10 cellular contexts compared by ENCODE assay signal in the genomic region with DNA sequence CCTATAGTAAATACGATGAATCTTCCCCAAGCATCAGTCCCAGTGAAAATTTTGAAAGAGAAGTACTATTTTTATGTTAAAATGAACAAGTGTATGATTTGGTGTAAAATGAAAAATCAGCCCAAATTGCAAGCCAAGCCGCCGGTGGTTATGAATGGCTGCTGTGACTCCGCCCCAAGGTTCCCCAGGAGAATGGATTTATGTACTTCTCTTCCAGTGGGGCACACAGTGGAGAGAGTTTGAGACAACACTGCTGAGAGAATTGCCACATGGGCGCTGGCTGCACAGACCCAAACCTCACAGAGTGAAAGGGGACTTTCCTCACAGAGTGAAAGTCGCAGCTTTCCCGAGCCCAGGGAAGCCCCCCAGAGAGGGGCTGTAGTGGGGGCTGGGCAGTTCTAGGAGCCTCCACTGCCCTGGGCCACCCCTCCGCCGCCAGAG. TPM values are rescaled to one million over a fixed set of nuclear protein-coding genes. Genes with fewer than 3 reads are reported as not detected.
A peak's percentile ranks its signal among the peaks of the same experiment; 100 is the strongest.
DNase-seq lines count a peak whose midpoint lies in the region; ATAC-seq and TF ChIP-seq lines count a peak whose summit lies in the region.
"Had no signal": no experiment of that assay in that cellular context is flagged by ENCODE, and none has a peak within 500 bp of the region (broad histone marks: within the 10 kb centered on the region; RNA-seq: fewer than 3 reads in every experiment).

No MANE protein-coding gene starts in this region.

- no peak overlapping the region for H2BK5ac ChIP-seq in mesendoderm (ENCODE audit: low read length)

- H3K56ac ChIP-seq in mesendoderm (ENCODE audit: low read length), result peak overlapping the region; percentile 76

- H4K5ac ChIP-seq in mesendoderm (ENCODE audit: low read length), result no peak overlapping the region

- H3K27me3 ChIP-seq in BLaER1 treated with 17β-estradiol and CSF1 and Interleukin-3, amounts not matched to agents 10 nM and 100 nM, result peaks cover 0 to 4% (median 0%) of the 10 kb centered on the region in 11 experiments; a peak in 1 of 22 replicates
- H3K27me3 ChIP-seq in mesendoderm (ENCODE audit: insufficient read depth, low read length, poor library complexity), result no peaks in the 10 kb centered on the region
- no peaks in the 10 kb centered on the region for H3K27me3 ChIP-seq in effector memory CD4-positive, alpha-beta T cell (replicated peaks; ENCODE audit: control insufficient read depth, insufficient read depth, low read length, poor library complexity, severe bottlenecking)

- H3K79me2 ChIP-seq in mesendoderm (ENCODE audit: control insufficient read depth, insufficient read depth, low read length), result no peaks in the 10 kb centered on the region

- DNase-seq in mesendoderm (no peak), left lobe of liver (ENCODE audit: low spot score) (no peak), mucosa of gallbladder (ENCODE audit: low spot score) (no peak), T-helper 2 cell (no peak)
- DNase-seq in effector memory CD4-positive, alpha-beta T cell, result no peak

- H3K79me1 ChIP-seq in mesendoderm (ENCODE audit: low read length), result no peaks in the 10 kb centered on the region

- peaks cover 0 to 34% (median 8%) of the 10 kb centered on the region in 11 experiments; a peak in 7 of 22 replicates for H3K36me3 ChIP-seq in BLaER1 treated with 17β-estradiol and CSF1 and Interleukin-3, amounts not matched to agents 10 nM and 100 nM
- no peaks in the 10 kb centered on the region for H3K36me3 ChIP-seq in mesendoderm (ENCODE audit: control insufficient read depth, insufficient read depth, low read length)
- H3K36me3 ChIP-seq in effector memory CD4-positive, alpha-beta T cell (ENCODE audit: control insufficient read depth, insufficient read depth, low read length), result no peaks in the 10 kb centered on the region
- H3K36me3 ChIP-seq: prostate gland had no signal

- H3K23ac ChIP-seq in mesendoderm (ENCODE audit: low read length), result no peak overlapping the region

- ATAC-seq in HG02642 (IDR thresholded peaks at IDR 0.05; ENCODE audit: poor library complexity, unreplicated experiment) (peak; percentile 15), left lobe of liver (no peak)

- no peak overlapping the region for H3K27ac ChIP-seq in BLaER1 treated with 17β-estradiol and CSF1 and Interleukin-3, amounts not matched to agents 10 nM and 100 nM
- H3K27ac ChIP-seq in VCaP, result peak overlapping the region; percentile 72; the same call in 1 of the 2 replicates
- H3K27ac ChIP-seq in mesendoderm (ENCODE audit: low read depth, low read length), result no peak overlapping the region
- no peak overlapping the region for H3K27ac ChIP-seq in effector memory CD4-positive, alpha-beta T cell (ENCODE audit: insufficient read depth, low read length, poor library complexity, severe bottlenecking)
- H3K27ac ChIP-seq: epithelial cell of prostate, prostate gland had no signal

- H3K4me1 ChIP-seq in BLaER1 treated with 17β-estradiol and CSF1 and Interleukin-3, amounts not matched to agents 10 nM and 100 nM, result peaks cover 0 to 24% (median 7%) of the 10 kb centered on the region in 10 experiments; a peak in 9 of 20 replicates
- no peaks in the 10 kb centered on the region for H3K4me1 ChIP-seq in mesendoderm (ENCODE audit: control insufficient read depth, low read depth, low read length)
- H3K4me1 ChIP-seq in effector memory CD4-positive, alpha-beta T cell (ENCODE audit: control insufficient read depth, insufficient read depth, low read length, poor library complexity, severe bottlenecking), result peaks cover 4% of the 10 kb centered on the region
- H3K4me1 ChIP-seq: prostate gland had no signal

- peak overlapping the region in 10 of 11 experiments; percentile 45 to 73 (median 64); a peak in 14 of 22 replicates for H3K4me2 ChIP-seq in BLaER1 treated with 17β-estradiol and CSF1 and Interleukin-3, amounts not matched to agents 10 nM and 100 nM
- no peak overlapping the region for H3K4me2 ChIP-seq in mesendoderm (ENCODE audit: low read length)

- H2BK120ac ChIP-seq in mesendoderm (ENCODE audit: low read depth, low read length), result no peak overlapping the region

- H3K4me3 ChIP-seq in BLaER1 treated with 17β-estradiol and CSF1 and Interleukin-3, amounts not matched to agents 10 nM and 100 nM, result no peak overlapping the region
- no peak overlapping the region for H3K4me3 ChIP-seq in mesendoderm (ENCODE audit: low read length)
- H3K4me3 ChIP-seq in effector memory CD4-positive, alpha-beta T cell (ENCODE audit: insufficient read depth, low read depth, low read length, poor library complexity, severe bottlenecking), result no peak overlapping the region

- H3K9me3 ChIP-seq in BLaER1 treated with 17β-estradiol and CSF1 and Interleukin-3, amounts not matched to agents 10 nM and 100 nM (replicated peaks in 1 of 11), result no peaks in the 10 kb centered on the region
- no peaks in the 10 kb centered on the region for H3K9me3 ChIP-seq in effector memory CD4-positive, alpha-beta T cell (ENCODE audit: control insufficient read depth, low read length)
- H3K9me3 ChIP-seq: prostate gland had no signal

- no peak for TF ChIP-seq CTCF in VCaP (conservative IDR thresholded peaks at IDR 0.05)

- H4K8ac ChIP-seq in mesendoderm (ENCODE audit: low read depth, low read length), result no peak overlapping the region

- H2AK5ac ChIP-seq in mesendoderm (ENCODE audit: low read length), result no peak overlapping the region

- no peak overlapping the region for H2BK15ac ChIP-seq in mesendoderm (replicated peaks; ENCODE audit: low read depth)

- peaks cover 0 to 23% (median 0%) of the 10 kb centered on the region in 11 experiments; a peak in 9 of 22 replicates for H4K20me1 ChIP-seq in BLaER1 treated with 17β-estradiol and CSF1 and Interleukin-3, amounts not matched to agents 10 nM and 100 nM

- WGBS in mesendoderm (ENCODE audit: extremely low coverage, insufficient coverage, low lambda C conversion rate), result no CpG with 5 or more reads among the region's 9 CpGs

- no peak overlapping the region for H3K18ac ChIP-seq in mesendoderm (ENCODE audit: low read length)

- H3K4ac ChIP-seq in mesendoderm (ENCODE audit: low read depth, low read length), result no peak overlapping the region

- 0 out of 22 replicates have a peak overlapping the region, but pooled peaks of 2 of the 11 experiments have one; percentile 8 to 33 for H3K9ac ChIP-seq in BLaER1 treated with 17β-estradiol and CSF1 and Interleukin-3, amounts not matched to agents 10 nM and 100 nM
- H3K9ac ChIP-seq in mesendoderm (ENCODE audit: low read length), result peak overlapping the region; percentile 55

RNA-seq across cellular contexts. Expression of gene CDK18, which starts 24.0 kb away (rescaled TPM):
- 9.1 TPM for polyA plus RNA-seq in mesendoderm (2013, experiment 1 of 2)
- polyA plus RNA-seq in mesendoderm (2013, experiment 2 of 2), result 8.9 TPM
- total RNA-seq in left lobe of liver (8.8 TPM), mucosa of gallbladder (76.4 TPM)
